ENCODE assay signal across 2 cellular contexts in the genomic region with DNA sequence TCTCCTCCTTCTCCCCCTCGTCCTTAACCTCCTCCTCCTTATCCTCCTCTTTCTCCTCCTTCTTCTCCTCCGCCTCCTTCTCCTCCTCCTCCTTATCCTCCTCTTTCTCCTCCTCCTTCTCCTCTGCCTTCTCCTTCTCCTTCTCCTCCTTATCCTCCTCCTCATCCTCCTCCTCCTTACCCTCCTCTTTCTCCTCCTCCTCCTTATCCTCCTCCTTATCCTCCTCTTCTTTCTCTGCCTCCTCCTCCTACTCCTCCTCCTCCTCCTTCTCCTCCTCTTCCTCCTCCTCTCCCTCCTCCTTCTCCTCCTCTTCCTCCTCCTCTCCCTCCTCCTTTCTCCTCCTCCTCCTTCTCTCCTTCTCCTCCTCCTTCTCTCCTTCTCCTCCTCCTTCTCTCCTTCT.
TF ChIP-seq lines count a peak whose summit lies in the region.

No MANE protein-coding gene starts in this region.

TF ChIP-seq in HEK293, 187 proteins besides CTCF, POLR2A, EP300 and RAD21:
- TF ChIP-seq ZNF658 (tag by site-specific recombination; IDR thresholded peaks at IDR 0.05) (no peak), SP3 (tag by site-specific recombination; IDR thresholded peaks at IDR 0.05) (peak; percentile 23; the same call in 1 of the 2 replicates)
- TF ChIP-seq, protein P1, sequence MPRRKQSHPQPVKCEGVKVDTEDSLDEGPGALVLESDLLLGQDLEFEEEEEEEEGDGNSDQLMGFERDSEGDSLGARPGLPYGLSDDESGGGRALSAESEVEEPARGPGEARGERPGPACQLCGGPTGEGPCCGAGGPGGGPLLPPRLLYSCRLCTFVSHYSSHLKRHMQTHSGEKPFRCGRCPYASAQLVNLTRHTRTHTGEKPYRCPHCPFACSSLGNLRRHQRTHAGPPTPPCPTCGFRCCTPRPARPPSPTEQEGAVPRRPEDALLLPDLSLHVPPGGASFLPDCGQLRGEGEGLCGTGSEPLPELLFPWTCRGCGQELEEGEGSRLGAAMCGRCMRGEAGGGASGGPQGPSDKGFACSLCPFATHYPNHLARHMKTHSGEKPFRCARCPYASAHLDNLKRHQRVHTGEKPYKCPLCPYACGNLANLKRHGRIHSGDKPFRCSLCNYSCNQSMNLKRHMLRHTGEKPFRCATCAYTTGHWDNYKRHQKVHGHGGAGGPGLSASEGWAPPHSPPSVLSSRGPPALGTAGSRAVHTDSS (tag by site-specific recombination; IDR thresholded peaks at IDR 0.05) = peak; percentile 54
TF ChIP-seq in HEK293: peak in this region for 2.

TF ChIP-seq in H1, 55 proteins besides CTCF, POLR2A, EP300 and RAD21:
- no peak for TF ChIP-seq CHD1 (IDR thresholded peaks at IDR 0.05; ENCODE audit: low read depth, low read length)
- TF ChIP-seq BACH1 (IDR thresholded peaks at IDR 0.05; ENCODE audit: low read length) = no peak
- no peak for TF ChIP-seq CREB1 (IDR thresholded peaks at IDR 0.05)
- no peak for TF ChIP-seq RBBP5 (IDR thresholded peaks at IDR 0.05; ENCODE audit: borderline replicate concordance, low read depth, low read length)
- TF ChIP-seq POU5F1 (IDR thresholded peaks at IDR 0.05; ENCODE audit: low read depth, low read length) = no peak
- TF ChIP-seq JUN (IDR thresholded peaks at IDR 0.05; ENCODE audit: low read depth, low read length) = no peak
- TF ChIP-seq SP1 (IDR thresholded peaks at IDR 0.05; ENCODE audit: low read depth, low read length) = no peak
- no peak for TF ChIP-seq NANOG (IDR thresholded peaks at IDR 0.05; ENCODE audit: insufficient read depth, low read depth, low read length, poor library complexity, severe bottlenecking)
- no peak for TF ChIP-seq JUND (IDR thresholded peaks at IDR 0.05; ENCODE audit: low read length)
- TF ChIP-seq CBX8 (IDR thresholded peaks at IDR 0.05; ENCODE audit: borderline replicate concordance, low read depth, low read length) = no peak
- TF ChIP-seq SIX5 (IDR thresholded peaks at IDR 0.05; ENCODE audit: low read depth, low read length) = no peak
- no peak for TF ChIP-seq ZNF274 (IDR thresholded peaks at IDR 0.05; ENCODE audit: borderline replicate concordance, extremely low read depth, low read length)
